Comparison of ENCODE assay signal across 25 cellular contexts in the genomic region with DNA sequence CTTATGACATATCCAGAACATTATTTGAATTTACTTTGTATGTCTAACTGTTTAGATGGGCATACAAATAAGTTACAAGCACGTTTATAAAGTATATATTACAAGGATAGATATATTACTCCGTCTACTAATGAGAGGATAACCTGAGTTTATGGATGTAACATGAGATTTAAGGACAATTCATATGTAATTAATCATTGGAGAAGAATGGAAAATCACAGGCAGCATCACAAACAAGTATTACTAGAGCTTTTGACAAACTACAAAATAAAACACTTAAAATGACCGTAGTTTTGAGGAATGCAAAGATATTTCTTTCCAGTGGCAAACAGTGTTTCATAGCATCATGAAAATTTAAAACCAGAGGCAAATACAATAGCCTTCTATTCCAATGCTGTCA.
"Had no signal": no experiment of that assay in that cellular context is flagged by ENCODE, and none has a peak within 500 bp of the region (broad histone marks: within the 10 kb centered on the region; RNA-seq: fewer than 3 reads in every experiment).

No MANE protein-coding gene starts in this region.

- H3K4me3 ChIP-seq: psoas muscle, right lobe of liver, sigmoid colon, stomach, testis, tibial artery, transverse colon, upper lobe of right lung, uterus had no signal

- H3K9ac ChIP-seq: parathyroid adenoma had no signal

- H3K4me1 ChIP-seq: parathyroid adenoma, psoas muscle, right lobe of liver, sigmoid colon, stomach, testis, transverse colon, upper lobe of right lung, uterus had no signal

- DNase-seq: naive thymus-derived CD8-positive, alpha-beta T cell; nephron progenitor cell; nucleus accumbens; posterior cingulate gyrus; psoas muscle; right cardiac atrium; right lobe of liver; sigmoid colon; small intestine; stimulated activated CD4-positive, alpha-beta T cell treated with anti-CD3 and anti-CD28 coated beads, Interleukin-15, amount 100 ng/mL, for 24 hours; stimulated activated CD4-positive, alpha-beta T cell treated with anti-CD3 and anti-CD28 coated beads, Interleukin-2, amount 100 ng/mL, for 24 hours; stimulated activated CD4-positive, alpha-beta T cell treated with anti-CD3 and anti-CD28 coated beads, Interleukin-2, amount 100 ng/mL, for 48 hours; stimulated activated CD4-positive, alpha-beta T cell treated with anti-CD3 and anti-CD28 coated beads, Interleukin-4, amount 100 ng/mL, for 24 hours; stimulated activated naive B cell treated with anti-CD40 and anti-IgM and Interleukin-4, amounts not matched to agents 10 μg/mL and 1 μg/mL and 100 μg/mL, for 72 hours; stimulated activated naive CD4-positive, alpha-beta T cell treated with Interleukin-2 at 50 U/mL for 16 hours; stomach; testis; tibial artery; transverse colon; upper lobe of right lung; uterus had no signal

- H3K27ac ChIP-seq: neutrophil, parathyroid adenoma, psoas muscle, right lobe of liver, sigmoid colon, stomach, testis, tibial artery, transverse colon, upper lobe of right lung, uterus had no signal

- H3K27me3 ChIP-seq: neutrophil, right lobe of liver, sigmoid colon, stomach, testis, tibial artery, transverse colon, upper lobe of right lung, uterus had no signal

- H3K36me3 ChIP-seq: neutrophil, right lobe of liver, sigmoid colon, stomach, tibial artery, transverse colon, upper lobe of right lung, uterus had no signal

- H2AFZ ChIP-seq: parathyroid adenoma had no signal

- ATAC-seq: naive thymus-derived CD8-positive, alpha-beta T cell; natural killer cell treated with Interleukin-12 subunit alpha and Interleukin-12 subunit beta and Interleukin-15 and Interleukin-18, amount 100 ng/mL, for 72 hours; psoas muscle; right cardiac atrium; right lobe of liver; stimulated activated effector memory CD8-positive, alpha-beta T cell treated with anti-CD3 and anti-CD28 coated beads, Interleukin-12 subunit alpha, Interleukin-12 subunit beta, amount 100 ng/mL, for 72 hours; stimulated activated naive B cell treated with anti-CD40 and anti-IgM and Interleukin-4, amounts not matched to agents 10 μg/mL and 1 μg/mL and 100 μg/mL, for 72 hours; upper lobe of right lung had no signal

- H3K79me2 ChIP-seq: parathyroid adenoma had no signal

- H3K9me3 ChIP-seq: neutrophil, psoas muscle, right lobe of liver, sigmoid colon, stomach, testis, tibial artery, transverse colon, upper lobe of right lung, uterus had no signal
